In the genomic region with DNA sequence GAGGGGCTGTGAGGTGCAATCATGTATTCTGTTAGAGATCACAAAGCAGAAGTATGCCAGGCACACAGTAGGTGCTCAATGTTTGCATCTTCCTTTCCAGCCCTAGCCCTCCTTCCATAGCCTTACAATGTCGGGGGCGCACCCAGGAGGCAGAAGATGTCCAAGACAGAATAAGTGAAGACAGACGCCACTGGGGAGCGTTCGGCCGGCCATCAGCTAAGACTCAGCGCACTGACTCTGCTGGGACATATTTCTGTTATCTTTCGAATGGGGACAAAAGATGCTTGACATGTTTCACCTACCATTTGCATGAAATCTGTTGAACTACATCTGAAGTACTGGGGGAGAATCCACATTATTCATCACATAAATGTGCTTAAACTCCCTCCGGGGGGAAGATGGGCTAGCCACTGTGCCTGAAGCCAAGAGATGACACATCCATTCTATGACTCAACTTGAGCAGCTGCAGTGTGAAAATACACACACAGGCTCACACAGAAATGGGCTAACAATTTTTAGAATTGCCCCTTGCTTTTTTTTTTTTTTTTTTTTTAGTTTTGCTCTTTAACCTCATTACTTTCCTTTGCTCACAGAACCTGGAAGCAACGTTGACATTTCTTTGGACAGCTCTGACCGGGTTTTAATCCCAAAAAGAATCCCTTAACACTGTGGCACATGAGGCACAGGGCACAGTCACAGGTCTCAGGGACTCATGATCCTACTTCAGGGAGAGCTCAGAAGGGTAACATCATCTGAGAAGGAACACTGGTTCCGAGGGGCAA, we compare ENCODE assay signal across 10 cellular contexts. TPM values are rescaled to one million over a fixed set of nuclear protein-coding genes. Genes with fewer than 3 reads are reported as not detected.
DNase-seq lines count a peak whose midpoint lies in the region; ATAC-seq and TF ChIP-seq lines count a peak whose summit lies in the region.
"Had no signal": no experiment of that assay in that cellular context is flagged by ENCODE, and none has a peak within 500 bp of the region (broad histone marks: within the 10 kb centered on the region; RNA-seq: fewer than 3 reads in every experiment).

No MANE protein-coding gene starts in this region.

- DNase-seq in DMS 273 (lab: John Stamatoyannopoulos, UW; ENCODE audit: unreplicated experiment) (peak; percentile 5), DMS 273 treated with DMSO at 0.1 percent for 48 hours (lab: John Stamatoyannopoulos, UW) (no peak), MV-4-11 (lab: John Stamatoyannopoulos, UW) (peak; percentile 76), chondrocyte (ENCODE audit: low spot score) (no peak), omental fat pad (ENCODE audit: low spot score) (no peak), NCI-H2196 treated with DMSO at 0.1 percent for 48 hours (lab: John Stamatoyannopoulos, UW; ENCODE audit: unreplicated experiment) (no peak), posterior vena cava (ENCODE audit: low spot score) (no peak)
- DNase-seq: NCI-H1930 had no signal

- ATAC-seq in omental fat pad (ENCODE audit: low FRiP score) (peak; percentile 87), HG03520 (IDR thresholded peaks at IDR 0.05; ENCODE audit: unreplicated experiment) (no peak)
- ATAC-seq: body of pancreas had no signal

- H3K27me3 Mint-ChIP-seq in chondrocyte (ENCODE audit: low read depth) = no peaks in the 10 kb centered on the region

- peaks cover 36% of the 10 kb centered on the region for H3K4me1 Mint-ChIP-seq in chondrocyte (ENCODE audit: low read depth)

- peak overlapping the region; percentile 7 for H3K4me3 Mint-ChIP-seq in chondrocyte (ENCODE audit: unreplicated experiment)

- H3K9me3 Mint-ChIP-seq in chondrocyte (ENCODE audit: low read depth) = no peaks in the 10 kb centered on the region

- peaks cover 2% of the 10 kb centered on the region for H3K36me3 Mint-ChIP-seq in chondrocyte (ENCODE audit: low read depth)

- H3K27ac Mint-ChIP-seq in chondrocyte (ENCODE audit: unreplicated experiment) = peak overlapping the region; percentile 89

- TF ChIP-seq CTCF in chondrocyte (IDR thresholded peaks at IDR 0.05) (no peak), omental fat pad (IDR thresholded peaks at IDR 0.05) (no peak)

- intact Hi-C loops in posterior vena cava (cut with DNase I) = no loop called here

RNA-seq across cellular contexts. Expression of a gene that starts 7.9 kb away (rescaled TPM):
- total RNA-seq in chondrocyte = 6.6 to 8.2 TPM (median 7.7 TPM) in 3 replicates
- total RNA-seq in omental fat pad = 10 to 100 TPM in 2 of 4 donors, 1 to 10 TPM in 2; 6.5 to 36.4 (median 13.0) TPM
- total RNA-seq in posterior vena cava = 10 to 100 TPM in 1 of 2 donors, 1 to 10 TPM in 1; 4.7 to 11.3 TPM

Comparison
In these comparisons a context has a peak if more than half of its experiments do, and no peak if none do; other contexts are left out.
1. DNase-seq: peak in DMS 273 (single experiment) and MV-4-11 (single experiment); none in DMS 273 treated with DMSO at 0.1 percent for 48 hours (single experiment), chondrocyte (single experiment), omental fat pad (single experiment), NCI-H2196 treated with DMSO at 0.1 percent for 48 hours (single experiment) and posterior vena cava (single experiment).